8 cellular contexts compared by ENCODE assay signal in genomic region chr3:58532794-58533220, GRCh38. TPM values are rescaled to one million over a fixed set of nuclear protein-coding genes. Genes with fewer than 3 reads are reported as not detected.
DNase-seq lines count a peak whose midpoint lies in the region; ATAC-seq, FAIRE-seq and TF ChIP-seq lines count a peak whose summit lies in the region.

No MANE protein-coding gene starts in this region.

- H3K4me1 Mint-ChIP-seq in activated naive CD4-positive, alpha-beta T cell treated with anti-CD3 and anti-CD28 coated beads, Interleukin-2, amount 10 ng/mL, durations not matched to agents 7 days and 5 days, result peaks cover 12% of the 10 kb centered on the region

- H3K27me3 Mint-ChIP-seq in activated naive CD4-positive, alpha-beta T cell treated with anti-CD3 and anti-CD28 coated beads, Interleukin-2, amount 10 ng/mL, durations not matched to agents 7 days and 5 days, result peaks cover 9% of the 10 kb centered on the region

- H3K27me3 ChIP-seq in psoas muscle (ENCODE audit: insufficient read depth in 3 of 3, low read length in 2 of 3), result no peaks in the 10 kb centered on the region

- no peaks in the 10 kb centered on the region for H3K9me3 ChIP-seq in psoas muscle

- peaks cover 0 to 37% of the 10 kb centered on the region in 2 donors for H3K36me3 ChIP-seq in psoas muscle (ENCODE audit: insufficient read depth in 1 of 2, low read depth in 1 of 2)

- FAIRE-seq in HTR-8/SVneo (lab: Jason Lieb, UNC), result peak; percentile 79

- TF ChIP-seq CTCF in psoas muscle (IDR thresholded peaks at IDR 0.05), result peak; percentile 94

- no peak overlapping the region for H3K27ac Mint-ChIP-seq in activated naive CD4-positive, alpha-beta T cell treated with anti-CD3 and anti-CD28 coated beads, Interleukin-2, amount 10 ng/mL, durations not matched to agents 7 days and 5 days

- H3K27ac ChIP-seq in psoas muscle, result no peak overlapping the region

- H3K4me3 ChIP-seq in psoas muscle, result no peak overlapping the region

- H3K4me3 Mint-ChIP-seq in activated naive CD4-positive, alpha-beta T cell treated with anti-CD3 and anti-CD28 coated beads, Interleukin-2, amount 10 ng/mL, durations not matched to agents 7 days and 5 days, result no peak overlapping the region

- DNase-seq in GDM1 (lab: John Stamatoyannopoulos, UW) (peak; percentile 39), HTR-8/SVneo (ENCODE audit: insufficient read length, low spot score) (peak; percentile 81), SKM-1 (lab: John Stamatoyannopoulos, UW; ENCODE audit: unreplicated experiment) (peak; percentile 36), Right ventricle myocardium superior (peak; percentile 85), psoas muscle (peak; percentile 73 to 81)
- DNase-seq in activated naive CD4-positive, alpha-beta T cell treated with anti-CD3 and anti-CD28 coated beads, Interleukin-2, amount 10 ng/mL, durations not matched to agents 7 days and 5 days, result peak; percentile 83

- WGBS in psoas muscle, 3 donors, result 22 to 28% (median 23%) methylated on average over 11 of the region's 11 CpGs

- no peaks in the 10 kb centered on the region for H3K36me3 Mint-ChIP-seq in activated naive CD4-positive, alpha-beta T cell treated with anti-CD3 and anti-CD28 coated beads, Interleukin-2, amount 10 ng/mL, durations not matched to agents 7 days and 5 days

- CTCF ChIA-PET in activated naive CD4-positive, alpha-beta T cell treated with anti-CD3 and anti-CD28 coated beads, Interleukin-2, amount 10 ng/mL, durations not matched to agents 7 days and 5 days (lab: Charles Lee), result interaction anchor here (0.5 to 6.1 kb wide), 4 partner anchors 38 to 225 kb away, joined by 3 to 46 read pairs (median 4); partner anchors contain the start of genes HTD2 and RPP14

- intact Hi-C loops in Right ventricle myocardium superior (cut with DNase I), result loop anchor here (5.0 kb wide), 1 partner anchor 41 kb away; the partner anchor contains the start of gene KCTD6
- intact Hi-C loops in psoas muscle (cut with DNase I), result loop anchor here (2.0 to 10.0 kb wide), 6 partner anchors 36 to 358 kb away; partner anchors contain the start of genes HTD2 (in 1 of the 2) and RPP14 (in 1 of the 2)

- H3K9me3 Mint-ChIP-seq in activated naive CD4-positive, alpha-beta T cell treated with anti-CD3 and anti-CD28 coated beads, Interleukin-2, amount 10 ng/mL, durations not matched to agents 7 days and 5 days, result no peaks in the 10 kb centered on the region

- ATAC-seq in GM21526 (IDR thresholded peaks at IDR 0.05; ENCODE audit: low FRiP score, unreplicated experiment) (peak; percentile 87), Right ventricle myocardium superior (ENCODE audit: poor library complexity) (peak; percentile 57), psoas muscle (peak; percentile 82 to 95 (median 86)), HG03460 (IDR thresholded peaks at IDR 0.05; ENCODE audit: unreplicated experiment) (no peak)

- H3K4me1 ChIP-seq in psoas muscle, result peaks cover 18% of the 10 kb centered on the region

RNA-seq across cellular contexts. Expression of gene ACOX2, which starts 4.2 kb away (rescaled TPM):
- total RNA-seq in Right ventricle myocardium superior (33.3 TPM), psoas muscle (10 to 100 TPM in 2 of 4 donors, 1 to 10 TPM in 2; 1.8 to 18.1 (median 8.7) TPM)
- polyA plus RNA-seq in psoas muscle, result 1 to 10 TPM; 2.2 to 4.4 (median 2.4) TPM

RNA-seq across cellular contexts. Expression of gene KCTD6, which starts 40.9 kb away (rescaled TPM):
- 6.9 TPM for total RNA-seq in Right ventricle myocardium superior
- total RNA-seq in psoas muscle, result 10 to 100 TPM in 1 of 4 donors, 1 to 10 TPM in 3; 5.8 to 11.0 (median 6.9) TPM
- 1 to 10 TPM; 2.6 to 9.8 (median 6.5) TPM for polyA plus RNA-seq in psoas muscle

RNA-seq across cellular contexts. Expression of gene FAM107A, which starts 44.4 kb away (rescaled TPM):
- total RNA-seq in Right ventricle myocardium superior, result 95.2 TPM
- total RNA-seq in psoas muscle, result 10 to 100 TPM; 10.8 to 19.0 (median 17.8) TPM
- polyA plus RNA-seq in psoas muscle, result 10 to 100 TPM; 16.5 to 24.0 (median 22.6) TPM
